ENCODE assay signal across 1 cellular context in genomic region chr12:6552140-6552551, GRCh38.
TF ChIP-seq lines count a peak whose summit lies in the region.

No MANE protein-coding gene starts in this region.

TF ChIP-seq in GM23338, 12 proteins besides CTCF, POLR2A, EP300 and RAD21 (continued from another document):
- TF ChIP-seq REST (IDR thresholded peaks at IDR 0.05; ENCODE audit: unreplicated experiment) = no peak
- no peak for TF ChIP-seq ETS1 (IDR thresholded peaks at IDR 0.05)
- TF ChIP-seq ZNF331 (CRISPR knock-in tag; IDR thresholded peaks at IDR 0.05; ENCODE audit: low read depth) = no peak
